ENCODE assay signal across 24 cellular contexts in the genomic region with DNA sequence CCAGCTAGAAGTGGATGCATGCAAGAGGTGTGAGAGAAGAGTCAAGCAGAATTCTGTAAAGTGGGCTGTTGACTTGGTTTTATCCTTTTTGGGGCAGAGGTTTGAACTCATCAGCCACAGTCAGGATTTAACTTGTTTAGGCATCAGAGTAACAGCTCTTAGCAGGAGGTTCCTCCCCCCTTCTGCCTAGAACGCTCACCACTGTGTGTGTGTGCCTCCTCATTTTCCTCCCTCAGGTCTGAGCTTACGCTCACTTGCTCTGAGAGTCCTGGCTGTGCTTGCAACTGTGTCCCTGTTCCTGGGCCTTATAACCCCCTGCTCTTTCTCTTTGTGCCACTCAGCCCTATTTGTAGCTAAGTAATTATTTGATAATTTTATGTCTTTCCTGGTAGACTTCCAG.
"Had no signal": no experiment of that assay in that cellular context is flagged by ENCODE, and none has a peak within 500 bp of the region (broad histone marks: within the 10 kb centered on the region; RNA-seq: fewer than 3 reads in every experiment).

No MANE protein-coding gene starts in this region.

- ATAC-seq: K562, Panc1, PC-3 had no signal

- H3K4me2 ChIP-seq: KMS-11, SK-N-SH had no signal

- DNase-seq: Kasumi-1, MM.1S, NCI-H1092 treated with DMSO at 0.1 percent for 48 hours, NCI-H1436, NCI-H187, NCI-H2029, NCI-H2081 treated with DMSO at 0.1 percent for 48 hours, NCI-H2171, NCI-H226, NCI-H446, NCI-H510A, NCI-H524 treated with DMSO at 0.1 percent for 48 hours, NCI-H69, NCI-H774, PC-3, SHP77, SK-N-SH, SW 1271 had no signal

- H3K27ac ChIP-seq: HL-60, KMS-11, RWPE1 had no signal

- H3K9me3 ChIP-seq: SK-N-SH had no signal

- H3K4me3 Mint-ChIP-seq: IgD-negative memory B cell had no signal

- H3K36me3 Mint-ChIP-seq: IgD-negative memory B cell had no signal

- H3K27ac Mint-ChIP-seq: IgD-negative memory B cell had no signal

- H3K9ac ChIP-seq: KMS-11, SK-N-SH had no signal

- H3K4me3 ChIP-seq: K562 had no signal

- H3K4me1 Mint-ChIP-seq: IgD-negative memory B cell had no signal
